ENCODE assay signal across 34 cellular contexts in genomic region chr13:98364648-98365047, GRCh38.
"Had no signal": no experiment of that assay in that cellular context is flagged by ENCODE, and none has a peak within 500 bp of the region (broad histone marks: within the 10 kb centered on the region; RNA-seq: fewer than 3 reads in every experiment).

No MANE protein-coding gene starts in this region.

- H3K27ac ChIP-seq: Peyer's patch, SJSA1, VCaP had no signal

- H3K27ac Mint-ChIP-seq: activated CD4-positive, alpha-beta memory T cell treated with anti-CD3 and anti-CD28 coated beads, Interleukin-2, amount 10 ng/mL, durations not matched to agents 7 days and 5 days; activated CD8-positive, alpha-beta memory T cell treated with anti-CD3 and anti-CD28 coated beads, Interleukin-2, amount 10 ng/mL, durations not matched to agents 7 days and 5 days; activated naive CD4-positive, alpha-beta T cell treated with anti-CD3 and anti-CD28 coated beads, Interleukin-2, amount 10 ng/mL, durations not matched to agents 7 days and 5 days; activated naive CD8-positive, alpha-beta T cell; activated naive CD8-positive, alpha-beta T cell treated with anti-CD3 and anti-CD28 coated beads, Interleukin-2, amount 50 U/mL, for 24 hours; T-cell; T-helper 17 cell had no signal

- H3K9me3 Mint-ChIP-seq: activated CD4-positive, alpha-beta memory T cell treated with anti-CD3 and anti-CD28 coated beads, Interleukin-2, amount 10 ng/mL, durations not matched to agents 7 days and 5 days; activated naive CD4-positive, alpha-beta T cell treated with anti-CD3 and anti-CD28 coated beads, Interleukin-2, amount 10 ng/mL, durations not matched to agents 7 days and 5 days; activated naive CD8-positive, alpha-beta T cell treated with anti-CD3 and anti-CD28 coated beads, Interleukin-2, amount 50 U/mL, for 24 hours; brain had no signal

- H3K27me3 ChIP-seq: Peyer's patch, SJSA1 had no signal

- ATAC-seq: activated CD8-positive, alpha-beta memory T cell treated with anti-CD3 and anti-CD28 coated beads, Interleukin-2, amount 10 ng/mL, durations not matched to agents 7 days and 5 days; activated naive CD8-positive, alpha-beta T cell treated with anti-CD3 and anti-CD28 coated beads, Interleukin-2, amount 50 U/mL, for 24 hours; PC-3; SK-N-SH treated with all-trans-retinoic acid at 6 μM for 48 hours; T-cell; T-helper 17 cell had no signal

- H3K9me3 ChIP-seq: Peyer's patch, SJSA1 had no signal

- DNase-seq: activated CD4-positive, alpha-beta memory T cell treated with anti-CD3 and anti-CD28 coated beads, Interleukin-2, amount 10 ng/mL, durations not matched to agents 7 days and 5 days; activated CD4-positive, alpha-beta T cell treated with anti-CD3 and anti-CD28 coated beads for 1 hour; activated CD4-positive, alpha-beta T cell treated with anti-CD3 and anti-CD28 coated beads for 48 hours; activated CD4-positive, CD25-positive, alpha-beta regulatory T cell; activated CD8-positive, alpha-beta memory T cell treated with anti-CD3 and anti-CD28 coated beads for 24 hours; activated CD8-positive, alpha-beta memory T cell treated with anti-CD3 and anti-CD28 coated beads, Interleukin-2, amount 10 ng/mL, durations not matched to agents 7 days and 5 days; activated CD8-positive, alpha-beta memory T cell treated with anti-CD3 and anti-CD28 coated beads, Interleukin-2, amount 50 U/mL, for 48 hours; activated effector memory CD4-positive, alpha-beta T cell treated with Interleukin-2 at 50 U/mL for 16 hours; activated naive CD4-positive, alpha-beta T cell treated with anti-CD3 and anti-CD28 coated beads, Interleukin-2, amount 10 ng/mL, durations not matched to agents 7 days and 5 days; activated naive CD8-positive, alpha-beta T cell treated with anti-CD3 and anti-CD28 coated beads, Interleukin-2, amount 50 U/mL, for 24 hours; activated T-cell treated with anti-CD3 and anti-CD28 coated beads, Interleukin-2, amount 50 U/mL, for 48 hours; anterior cingulate cortex; caudate nucleus; cerebellar nuclear complex; NCI-H1092 treated with DMSO at 0.1 percent for 48 hours; NCI-H146; NCI-H187; NCI-H2029 treated with DMSO at 0.1 percent for 48 hours; NCI-H2107; NCI-H226; NCI-H446 treated with DMSO at 0.1 percent for 48 hours; PC-3; Peyer's patch; RPMI8226; SHP77 treated with DMSO at 0.1 percent for 48 hours; T-cell; T-helper 17 cell; T-helper 9 cell had no signal

- H3K27me3 Mint-ChIP-seq: brain had no signal

- H3K36me3 ChIP-seq: Peyer's patch had no signal

- H3K4me1 Mint-ChIP-seq: activated CD4-positive, alpha-beta memory T cell treated with anti-CD3 and anti-CD28 coated beads, Interleukin-2, amount 10 ng/mL, durations not matched to agents 7 days and 5 days; activated CD8-positive, alpha-beta memory T cell treated with anti-CD3 and anti-CD28 coated beads, Interleukin-2, amount 10 ng/mL, durations not matched to agents 7 days and 5 days; activated naive CD4-positive, alpha-beta T cell treated with anti-CD3 and anti-CD28 coated beads, Interleukin-2, amount 10 ng/mL, durations not matched to agents 7 days and 5 days; activated naive CD8-positive, alpha-beta T cell treated with anti-CD3 and anti-CD28 coated beads, Interleukin-2, amount 50 U/mL, for 24 hours; T-cell; T-helper 17 cell had no signal

- H3K4me3 ChIP-seq: Peyer's patch, SJSA1 had no signal

- FAIRE-seq: bronchial epithelial cell had no signal

- H3K36me3 Mint-ChIP-seq: activated CD8-positive, alpha-beta memory T cell treated with anti-CD3 and anti-CD28 coated beads, Interleukin-2, amount 10 ng/mL, durations not matched to agents 7 days and 5 days; activated naive CD4-positive, alpha-beta T cell treated with anti-CD3 and anti-CD28 coated beads, Interleukin-2, amount 10 ng/mL, durations not matched to agents 7 days and 5 days; activated naive CD8-positive, alpha-beta T cell; T-cell had no signal

- H3K4me1 ChIP-seq: Peyer's patch had no signal

- H3K4me3 Mint-ChIP-seq: activated CD4-positive, alpha-beta memory T cell treated with anti-CD3 and anti-CD28 coated beads, Interleukin-2, amount 10 ng/mL, durations not matched to agents 7 days and 5 days; activated CD8-positive, alpha-beta memory T cell treated with anti-CD3 and anti-CD28 coated beads, Interleukin-2, amount 10 ng/mL, durations not matched to agents 7 days and 5 days; activated naive CD4-positive, alpha-beta T cell treated with anti-CD3 and anti-CD28 coated beads, Interleukin-2, amount 10 ng/mL, durations not matched to agents 7 days and 5 days; activated naive CD8-positive, alpha-beta T cell; activated naive CD8-positive, alpha-beta T cell treated with anti-CD3 and anti-CD28 coated beads, Interleukin-2, amount 50 U/mL, for 24 hours; T-cell; T-helper 17 cell had no signal
